Comparison of ENCODE assay signal across 1 cellular context in the genomic region with DNA sequence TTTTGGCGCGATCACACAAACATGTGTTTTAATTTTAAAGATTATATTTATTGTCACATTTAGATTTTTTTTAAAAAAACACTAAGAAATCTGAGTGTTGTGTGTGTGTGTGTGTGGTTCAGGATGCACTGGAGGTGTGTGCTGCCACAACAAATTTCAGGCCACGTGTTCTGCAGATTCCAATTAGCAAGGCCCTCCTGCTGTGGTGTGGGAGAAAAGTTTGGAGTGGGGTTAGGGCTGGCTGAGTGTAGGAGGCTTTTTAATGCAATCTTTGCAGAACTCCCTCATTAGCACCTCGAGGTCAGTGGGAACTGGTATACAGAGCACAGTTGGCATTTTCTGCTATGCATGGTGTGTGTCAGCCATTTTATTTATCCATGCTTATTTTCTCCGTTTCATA.
TF ChIP-seq lines count a peak whose summit lies in the region.

No MANE protein-coding gene starts in this region.

TF ChIP-seq in IMR-90, 13 proteins besides CTCF, POLR2A, EP300 and RAD21 (continued from another document):
- TF ChIP-seq, protein P1, sequence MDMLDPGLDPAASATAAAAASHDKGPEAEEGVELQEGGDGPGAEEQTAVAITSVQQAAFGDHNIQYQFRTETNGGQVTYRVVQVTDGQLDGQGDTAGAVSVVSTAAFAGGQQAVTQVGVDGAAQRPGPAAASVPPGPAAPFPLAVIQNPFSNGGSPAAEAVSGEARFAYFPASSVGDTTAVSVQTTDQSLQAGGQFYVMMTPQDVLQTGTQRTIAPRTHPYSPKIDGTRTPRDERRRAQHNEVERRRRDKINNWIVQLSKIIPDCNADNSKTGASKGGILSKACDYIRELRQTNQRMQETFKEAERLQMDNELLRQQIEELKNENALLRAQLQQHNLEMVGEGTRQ (IDR thresholded peaks at IDR 0.05; ENCODE audit: low read depth, low read length), result no peak
- TF ChIP-seq MXI1 (IDR thresholded peaks at IDR 0.05; ENCODE audit: borderline replicate concordance, low read depth, low read length), result no peak
